Comparison of ENCODE assay signal across 14 cellular contexts in the genomic region with DNA sequence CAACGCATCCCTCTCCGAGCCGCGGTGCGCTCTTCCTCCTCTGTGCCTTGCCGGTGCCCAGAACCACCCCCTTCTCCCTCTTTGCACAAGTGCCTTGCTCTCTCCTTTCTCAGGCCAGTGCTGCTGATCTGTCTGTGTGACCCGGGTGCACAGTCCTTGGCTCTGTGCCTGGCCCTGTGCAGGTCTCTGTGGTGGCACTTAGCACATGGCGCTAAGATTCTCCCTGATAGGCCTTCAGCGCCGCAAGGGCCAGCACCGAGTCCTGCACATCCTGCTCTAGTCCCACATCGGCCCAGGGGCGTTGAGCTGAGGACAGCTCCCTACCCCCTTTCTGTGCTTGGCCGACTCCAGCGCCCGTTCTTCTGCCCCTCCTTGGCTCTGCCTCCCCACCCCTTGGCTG.
A peak's percentile ranks its signal among the peaks of the same experiment; 100 is the strongest.
DNase-seq lines count a peak whose midpoint lies in the region; ATAC-seq, FAIRE-seq and TF ChIP-seq lines count a peak whose summit lies in the region.
"Had no signal": no experiment of that assay in that cellular context is flagged by ENCODE, and none has a peak within 500 bp of the region (broad histone marks: within the 10 kb centered on the region; RNA-seq: fewer than 3 reads in every experiment).

No MANE protein-coding gene starts in this region.

- H3K4me1 ChIP-seq in small intestine (ENCODE audit: control insufficient read depth in 2 of 2, insufficient read depth in 1 of 2, low read depth in 1 of 2, low read length in 1 of 2) = peaks cover 6 to 11% of the 10 kb centered on the region in 2 donors

- TF ChIP-seq CTCF in GM13977 (IDR thresholded peaks at IDR 0.05; ENCODE audit: extremely low read depth, insufficient read depth, missing control alignments) = peak; percentile 1

- in situ Hi-C loops in GM13977 (cut with MboI; ENCODE audit: low pct_unique_long_range_greater_than_20kb, low sequenced_read_pairs, unreplicated experiment) = no loop called here

- DNase-seq in GM13977 (ENCODE audit: low spot score) (no peak), RPMI8226 (peak; percentile 22), left lobe of liver (ENCODE audit: low spot score) (peak; percentile 68), small intestine (peak; percentile 69), islet precursor cell (no peak), D341Med (ENCODE audit: low spot score) (no peak), putamen (ENCODE audit: low spot score) (no peak)
- DNase-seq: GF-D8, HFFc6, left ventricle myocardium inferior, NCI-H1048, upper lobe of right lung had no signal

- H3K9me3 ChIP-seq in small intestine (ENCODE audit: control insufficient read depth, low read depth) = no peaks in the 10 kb centered on the region
- H3K9me3 ChIP-seq: left ventricle myocardium inferior, upper lobe of right lung had no signal

- H3K27ac ChIP-seq in small intestine (ENCODE audit: low read depth in 1 of 2, low read length in 1 of 2) = no peak overlapping the region
- H3K27ac ChIP-seq: left ventricle myocardium inferior, upper lobe of right lung had no signal

- H3K4me3 ChIP-seq in small intestine (ENCODE audit: low read depth in 1 of 2, low read length in 2 of 2) = no peak overlapping the region
- H3K4me3 ChIP-seq: left ventricle myocardium inferior, upper lobe of right lung had no signal

- FAIRE-seq in small intestine (lab: Jason Lieb, UNC) = no peak
- FAIRE-seq: bronchial epithelial cell, colon had no signal

- no peaks in the 10 kb centered on the region for H3K36me3 ChIP-seq in small intestine (ENCODE audit: control insufficient read depth in 2 of 2, insufficient read depth in 2 of 2, low read length in 2 of 2)
- H3K36me3 ChIP-seq: left ventricle myocardium inferior, upper lobe of right lung had no signal

- WGBS in small intestine, 3 donors = 59 to 90% (median 69%) methylated on average over 16 of the region's 16 CpGs

- ATAC-seq in left lobe of liver = peak; percentile 89

- no peaks in the 10 kb centered on the region for H3K27me3 ChIP-seq in small intestine (ENCODE audit: control insufficient read depth in 2 of 2, insufficient read depth in 2 of 2, low read length in 2 of 2)
- H3K27me3 ChIP-seq: upper lobe of right lung had no signal

Comparison
In these comparisons a context has a peak if more than half of its experiments do, and no peak if none do; other contexts are left out.
1. DNase-seq: peak in RPMI8226 (single experiment), left lobe of liver (single experiment) and small intestine (single experiment); none in GM13977 (single experiment), islet precursor cell (single experiment), D341Med (single experiment) and putamen (single experiment).